ENCODE assay signal across 8 cellular contexts in genomic region chr22:22989856-22990255, GRCh38.
"Had no signal": no experiment of that assay in that cellular context is flagged by ENCODE, and none has a peak within 500 bp of the region (broad histone marks: within the 10 kb centered on the region; RNA-seq: fewer than 3 reads in every experiment).

No MANE protein-coding gene starts in this region.

- H3K9me3 ChIP-seq: HAP-1 had no signal

- H3K4me3 ChIP-seq: GM23248, HAP-1 had no signal

- DNase-seq: GM23248, GOT3, H7, HFFc6, IMR-90, KBM-7 had no signal

- ATAC-seq: HCT116 had no signal

- H3K4me1 ChIP-seq: HAP-1 had no signal

- H3K9ac ChIP-seq: GM23248 had no signal

- H3K27ac ChIP-seq: GM23248 had no signal

- H3K36me3 ChIP-seq: HAP-1 had no signal

- H2AFZ ChIP-seq: GM23248 had no signal
